Comparison of ENCODE assay signal across 8 cellular contexts in the genomic region with DNA sequence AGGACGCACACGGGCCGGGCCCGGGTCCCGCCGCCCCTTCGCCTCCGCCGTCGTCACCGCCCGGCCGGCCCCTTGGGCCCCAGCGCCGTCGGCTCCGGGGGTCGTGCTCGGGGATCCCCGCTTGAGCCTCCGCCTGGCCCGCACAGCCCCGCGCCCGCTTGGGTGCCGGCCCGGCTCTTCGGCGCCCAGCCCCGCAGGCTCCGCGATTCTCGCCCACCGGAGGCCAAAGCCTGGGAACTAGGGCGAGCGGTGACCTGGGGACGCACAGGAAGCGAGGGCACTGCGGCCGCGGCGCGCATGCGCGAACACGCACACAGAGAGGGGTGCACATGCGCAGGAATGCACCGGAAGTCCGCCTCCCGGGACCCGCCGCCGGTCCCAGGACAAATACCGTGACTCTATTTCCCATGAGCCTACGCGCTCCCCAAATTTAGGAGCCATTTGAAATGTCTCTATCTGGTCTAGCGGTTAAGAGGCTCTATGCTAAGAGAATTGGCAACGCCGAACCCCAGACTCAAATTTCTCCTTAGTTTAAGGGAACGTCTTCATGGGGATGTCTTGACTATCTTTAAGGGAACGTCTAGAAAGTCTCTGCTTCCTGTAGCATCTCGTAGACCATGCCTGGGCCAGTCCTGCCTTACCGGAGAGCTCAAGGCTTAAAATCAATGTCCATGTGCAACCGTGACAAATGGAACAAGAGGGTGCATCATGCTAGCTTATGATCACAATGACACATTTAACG. TPM values are rescaled to one million over a fixed set of nuclear protein-coding genes. Genes with fewer than 3 reads are reported as not detected.
A peak's percentile ranks its signal among the peaks of the same experiment; 100 is the strongest.
DNase-seq lines count a peak whose midpoint lies in the region; ATAC-seq, FAIRE-seq and TF ChIP-seq lines count a peak whose summit lies in the region.

A gene (minus strand): TSS at position 282 of the 742 bp plus-strand sequence. CDS start 1,774 bp downstream, outside the sequence.

- H3K27me3 ChIP-seq in BE2C = no peaks in the 10 kb centered on the region
- no peaks in the 10 kb centered on the region for H3K27me3 ChIP-seq in kidney epithelial cell (ENCODE audit: control insufficient read depth, insufficient read depth, low read length)

- peak; percentile 91 for ATAC-seq in HG03442 (IDR thresholded peaks at IDR 0.05; ENCODE audit: unreplicated experiment)

- no peaks in the 10 kb centered on the region for H3K4me1 ChIP-seq in BE2C

- TF ChIP-seq CTCF in BE2C (IDR thresholded peaks at IDR 0.05; ENCODE audit: low read depth, low read length) (no peak), kidney epithelial cell (IDR thresholded peaks at IDR 0.05; ENCODE audit: insufficient read depth, low read length, poor library complexity, severe bottlenecking) (no peak)

- H3K36me3 ChIP-seq in BE2C = peaks cover 23% of the 10 kb centered on the region
- peaks cover 5% of the 10 kb centered on the region for H3K36me3 ChIP-seq in kidney epithelial cell (ENCODE audit: control insufficient read depth, insufficient read depth, low read length)

- DNase-seq in BE2C (peak; percentile 98), GM19239 (ENCODE audit: insufficient read length, low spot score) (peak; percentile 85), NCI-H510A treated with DMSO at 0.1 percent for 48 hours (lab: John Stamatoyannopoulos, UW) (peak; percentile 89), cerebellum (ENCODE audit: low spot score) (peak; percentile 93), kidney epithelial cell (ENCODE audit: low read depth) (peak; percentile 84)
- DNase-seq in activated CD4-positive, alpha-beta T cell treated with anti-CD3 and anti-CD28 coated beads for 24 hours (ENCODE audit: low read depth in 2 of 2) = peak; percentile 91 to 93
- peak; percentile 97 for DNase-seq in stimulated activated CD4-positive, alpha-beta T cell treated with anti-CD3 and anti-CD28 coated beads, Interleukin-15, amount 100 ng/mL, for 24 hours

- FAIRE-seq in GM19239 (lab: Jason Lieb, UNC) = peak; percentile 90

- H3K9me3 ChIP-seq in BE2C = peaks cover 4% of the 10 kb centered on the region; the same call in 1 of the 2 replicates

- H3K4me3 ChIP-seq in BE2C (ENCODE audit: low read depth, low read length) = peak within 1 kb of the TSS; percentile 71
- peak within 1 kb of the TSS; percentile 82 for H3K4me3 ChIP-seq in kidney epithelial cell (ENCODE audit: low read depth, low read length)

RNA-seq across cellular contexts. Expression of the gene that starts here (rescaled TPM):
- polyA plus RNA-seq in BE2C (2012; ENCODE audit: insufficient read depth, insufficient read length, low read depth) = 17.4 TPM
- total RNA-seq in cerebellum = 28.4 TPM
- total RNA-seq in kidney epithelial cell = 16.1 and 18.5 TPM in 2 replicates

Comparison
In these comparisons a context has a peak if more than half of its experiments do, and no peak if none do; other contexts are left out.
1. Peak in every context shown above with its lines: DNase-seq, ATAC-seq and H3K4me3 ChIP-seq.